20 cellular contexts compared by ENCODE assay signal in the genomic region with DNA sequence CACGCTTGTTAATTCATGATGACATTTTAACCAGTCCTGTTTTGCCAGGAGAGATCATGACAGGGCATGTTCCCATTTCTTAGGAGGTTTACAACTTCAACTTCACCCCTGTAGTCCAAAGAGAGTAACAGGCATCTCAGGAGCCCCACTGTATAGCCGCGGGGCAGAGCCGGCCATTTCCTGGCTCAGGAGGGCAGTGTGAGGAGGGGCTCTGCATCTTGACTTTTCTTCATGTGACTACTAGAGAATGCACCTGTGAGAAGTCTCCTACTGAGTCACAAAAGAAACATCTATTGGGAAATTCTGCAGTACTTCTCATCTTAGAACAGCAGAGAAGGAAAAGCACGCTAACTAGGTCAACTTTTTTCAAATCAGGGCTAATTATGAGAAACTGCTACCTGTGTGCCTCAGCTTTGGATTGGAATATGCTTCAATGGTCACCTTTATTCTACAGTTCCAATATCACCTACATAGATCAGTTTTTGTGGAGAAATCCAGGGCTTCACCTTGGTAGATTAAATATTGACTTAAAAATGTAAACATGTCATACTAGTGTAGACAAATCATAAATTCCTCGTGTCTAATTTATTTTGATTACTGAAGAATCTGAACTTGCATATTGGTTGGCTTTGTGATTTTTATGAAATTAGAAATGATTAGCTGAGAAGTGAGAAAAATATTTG. TPM values are rescaled to one million over a fixed set of nuclear protein-coding genes. Genes with fewer than 3 reads are reported as not detected.
A peak's percentile ranks its signal among the peaks of the same experiment; 100 is the strongest.
DNase-seq lines count a peak whose midpoint lies in the region; ATAC-seq and TF ChIP-seq lines count a peak whose summit lies in the region.
"Had no signal": no experiment of that assay in that cellular context is flagged by ENCODE, and none has a peak within 500 bp of the region (broad histone marks: within the 10 kb centered on the region; RNA-seq: fewer than 3 reads in every experiment).

No MANE protein-coding gene starts in this region.

- H3K27me3 ChIP-seq in GM23338 (ENCODE audit: insufficient read depth): no peaks in the 10 kb centered on the region
- no peaks in the 10 kb centered on the region for H3K27me3 ChIP-seq in OCI-LY3 (ENCODE audit: low read depth, low read length)
- peaks cover 4% of the 10 kb centered on the region for H3K27me3 ChIP-seq in lung (ENCODE audit: control insufficient read depth, insufficient read depth)
- H3K27me3 ChIP-seq in CD4-positive, alpha-beta T cell (ENCODE audit: control insufficient read depth, insufficient read depth, low read length): peaks cover 5% of the 10 kb centered on the region
- H3K27me3 ChIP-seq in vagina: no peaks in the 10 kb centered on the region
- H3K27me3 ChIP-seq in ovary: no peaks in the 10 kb centered on the region
- H3K27me3 ChIP-seq: right lobe of liver had no signal

- DNase-seq in GM23338 (ENCODE audit: low spot score): peak; percentile 46
- peak; percentile 72 for DNase-seq in epithelial cell of prostate (ENCODE audit: low read depth, low spot score)
- no peak for DNase-seq in lung (ENCODE audit: low spot score)
- no peak for DNase-seq in CD4-positive, alpha-beta T cell
- no peak for DNase-seq in vagina (ENCODE audit: extremely low spot score in 2 of 2)
- DNase-seq in ovary: no peak
- DNase-seq: activated CD4-positive, alpha-beta T cell treated with anti-CD3 and anti-CD28 coated beads for 48 hours; CD8-positive, alpha-beta T cell; cortex of kidney; foreskin melanocyte; NCI-H748 treated with DMSO at 0.1 percent for 48 hours; right lobe of liver; stimulated activated CD4-positive, alpha-beta T cell treated with anti-CD3 and anti-CD28 coated beads, Interleukin-15, amount 100 ng/mL, for 24 hours; SW 1271 had no signal

- TF ChIP-seq EP300 in ovary (IDR thresholded peaks at IDR 0.05): no peak

- H3K4me3 ChIP-seq in GM23338: no peak overlapping the region
- no peak overlapping the region for H3K4me3 ChIP-seq in OCI-LY3 (ENCODE audit: low read length)
- no peak overlapping the region for H3K4me3 ChIP-seq in lung
- H3K4me3 ChIP-seq in vagina: no peak overlapping the region
- H3K4me3 ChIP-seq in ovary: no peak overlapping the region
- H3K4me3 ChIP-seq: right lobe of liver had no signal

- H3K4me1 ChIP-seq in GM23338 (ENCODE audit: insufficient read depth): peaks cover 5% of the 10 kb centered on the region
- H3K4me1 ChIP-seq in OCI-LY3 (ENCODE audit: low read length): peaks cover 6% of the 10 kb centered on the region
- H3K4me1 ChIP-seq in lung (ENCODE audit: control insufficient read depth in 2 of 2, insufficient read depth in 2 of 2, low read length in 2 of 2): no peaks in the 10 kb centered on the region
- H3K4me1 ChIP-seq in vagina: no peaks in the 10 kb centered on the region
- no peaks in the 10 kb centered on the region for H3K4me1 ChIP-seq in ovary (ENCODE audit: insufficient read depth)

- no peak overlapping the region for H3K4me3 Mint-ChIP-seq in GM23338
- no peak overlapping the region for H3K4me3 Mint-ChIP-seq in CD4-positive, alpha-beta T cell
- H3K4me3 Mint-ChIP-seq: brain; CD8-positive, alpha-beta T cell had no signal

- H3K9me3 Mint-ChIP-seq in GM23338: peaks cover 13% of the 10 kb centered on the region
- peaks cover 5% of the 10 kb centered on the region for H3K9me3 Mint-ChIP-seq in CD4-positive, alpha-beta T cell

- POLR2A ChIA-PET in CD4-positive, alpha-beta T cell (lab: Charles Lee): no interaction called here

- peaks cover 7% of the 10 kb centered on the region for H3K27me3 Mint-ChIP-seq in GM23338 (ENCODE audit: insufficient read depth, low read depth, poor library complexity)
- peaks cover 53% of the 10 kb centered on the region for H3K27me3 Mint-ChIP-seq in CD4-positive, alpha-beta T cell

- CTCF ChIA-PET in CD4-positive, alpha-beta T cell (lab: Charles Lee): no interaction called here

- 58 to 68% methylated on average over 6 of the region's 6 CpGs for WGBS in lung, 2 donors
- WGBS in ovary, 3 donors: 76 to 83% (median 78%) methylated on average over 6 of the region's 6 CpGs

- H4K20me1 ChIP-seq in GM23338 (replicated peaks; ENCODE audit: insufficient read depth) (no peaks in the 10 kb centered on the region), OCI-LY3 (ENCODE audit: insufficient read depth, low read length) (no peaks in the 10 kb centered on the region)

- H3K9me3 ChIP-seq in OCI-LY3 (ENCODE audit: insufficient read depth, low read length) (no peaks in the 10 kb centered on the region), lung (ENCODE audit: control insufficient read depth in 2 of 2, insufficient read depth in 1 of 2, low read length in 1 of 2) (peaks cover 0 to 7% of the 10 kb centered on the region in 2 donors), vagina (no peaks in the 10 kb centered on the region), ovary (no peaks in the 10 kb centered on the region)
- no peaks in the 10 kb centered on the region for H3K9me3 ChIP-seq in CD4-positive, alpha-beta T cell (ENCODE audit: control insufficient read depth, low read length)
- H3K9me3 ChIP-seq: right lobe of liver had no signal

- peaks cover 17% of the 10 kb centered on the region for H3K4me1 Mint-ChIP-seq in GM23338
- no peaks in the 10 kb centered on the region for H3K4me1 Mint-ChIP-seq in CD4-positive, alpha-beta T cell (ENCODE audit: low read depth)

- TF ChIP-seq POLR2A in vagina (IDR thresholded peaks at IDR 0.05) (no peak), ovary (IDR thresholded peaks at IDR 0.05) (no peak)

- H3K4me2 ChIP-seq in GM23338 (no peak overlapping the region), OCI-LY3 (ENCODE audit: low read length) (0 out of 2 replicates have a peak overlapping the region, but pooled peaks have one; percentile 20)

- H3K36me3 ChIP-seq in GM23338 (ENCODE audit: insufficient read depth) (no peaks in the 10 kb centered on the region), OCI-LY3 (replicated peaks; ENCODE audit: low read depth, low read length) (no peaks in the 10 kb centered on the region), lung (ENCODE audit: control insufficient read depth in 2 of 2, insufficient read depth in 2 of 2, low read length in 2 of 2) (no peaks in the 10 kb centered on the region), vagina (no peaks in the 10 kb centered on the region), ovary (no peaks in the 10 kb centered on the region)
- H3K36me3 ChIP-seq: right lobe of liver had no signal

- H3K27ac Mint-ChIP-seq in GM23338: no peak overlapping the region
- no peak overlapping the region for H3K27ac Mint-ChIP-seq in CD4-positive, alpha-beta T cell
- H3K27ac Mint-ChIP-seq: activated T-helper 2 cell treated with anti-CD3 and anti-CD28 coated beads, Interferon-gamma antibody, Interleukin-2, Interleukin-4, amounts not matched to agents 10 μg/mL and 5 μg/mL and 100 μg/mL, durations not matched to agents 14 hours and 24 hours and 36 hours; brain; CD8-positive, alpha-beta T cell had no signal

- H3K27ac ChIP-seq in GM23338 (ENCODE audit: low read depth): no peak overlapping the region
- no peak overlapping the region for H3K27ac ChIP-seq in OCI-LY3 (ENCODE audit: low read length)
- H3K27ac ChIP-seq in epithelial cell of prostate: peak overlapping the region; percentile 46
- no peak overlapping the region for H3K27ac ChIP-seq in lung (ENCODE audit: low read depth in 1 of 2, low read length in 1 of 2)
- no peak overlapping the region for H3K27ac ChIP-seq in CD4-positive, alpha-beta T cell (ENCODE audit: low read depth, low read length)
- H3K27ac ChIP-seq in vagina: no peak overlapping the region
- H3K27ac ChIP-seq in ovary: no peak overlapping the region
- H3K27ac ChIP-seq: right lobe of liver had no signal

- TF ChIP-seq CTCF in GM23338 (conservative IDR thresholded peaks at IDR 0.05; ENCODE audit: low read depth in 2 of 2) (no peak), OCI-LY3 (IDR thresholded peaks at IDR 0.05; ENCODE audit: low read depth, low read length) (no peak), lung (IDR thresholded peaks at IDR 0.05; ENCODE audit: control extremely low read depth, extremely low read depth) (no peak), vagina (IDR thresholded peaks at IDR 0.05) (no peak), ovary (IDR thresholded peaks at IDR 0.05) (no peak)
- TF ChIP-seq CTCF in CD4-positive, alpha-beta T cell (IDR thresholded peaks at IDR 0.05): no peak

- intact Hi-C loops in CD4-positive, alpha-beta T cell (cut with DNase I, micrococcal nuclease): no loop called here
- intact Hi-C loops in vagina (cut with DNase I): no loop called here
- intact Hi-C loops in ovary (cut with DNase I): no loop called here

- peaks cover 10% of the 10 kb centered on the region for H3K36me3 Mint-ChIP-seq in GM23338 (ENCODE audit: low read depth)
- H3K36me3 Mint-ChIP-seq in CD4-positive, alpha-beta T cell (ENCODE audit: low read depth): no peaks in the 10 kb centered on the region
- H3K36me3 Mint-ChIP-seq: brain; CD8-positive, alpha-beta T cell had no signal

- ATAC-seq in GM23338: peak; percentile 91
- peak; percentile 11 for ATAC-seq in lung (ENCODE audit: insufficient read depth, low FRiP score)
- no peak for ATAC-seq in CD4-positive, alpha-beta T cell (ENCODE audit: poor library complexity)
- ATAC-seq in GM21619 (IDR thresholded peaks at IDR 0.05; ENCODE audit: unreplicated experiment): no peak
- ATAC-seq: CD8-positive, alpha-beta T cell; right lobe of liver had no signal

- H3K79me2 ChIP-seq in GM23338 (replicated peaks; ENCODE audit: insufficient read depth) (no peaks in the 10 kb centered on the region), OCI-LY3 (ENCODE audit: low read length) (no peaks in the 10 kb centered on the region)

- H2AFZ ChIP-seq in GM23338: peak overlapping the region; percentile 25; the same call in 1 of the 2 replicates
- H2AFZ ChIP-seq in OCI-LY3 (ENCODE audit: low read depth, low read length): peak overlapping the region; percentile 65; the same call in 1 of the 2 replicates

- no peak overlapping the region for H3K9ac ChIP-seq in OCI-LY3 (ENCODE audit: low read length)

- peaks cover 4% of the 10 kb centered on the region; the same call in 1 of the 2 replicates for H3K9me2 ChIP-seq in GM23338 (ENCODE audit: insufficient read depth)

- H3F3A ChIP-seq in GM23338 (replicated peaks; ENCODE audit: low read depth): no peaks in the 10 kb centered on the region

TF ChIP-seq in GM23338, 12 proteins besides CTCF, POLR2A, EP300 and RAD21 (continues in another document):
- TF ChIP-seq ZNF331 (CRISPR knock-in tag; IDR thresholded peaks at IDR 0.05; ENCODE audit: low read depth): no peak

RNA-seq across cellular contexts. Expression of a gene that starts 28.6 kb away (rescaled TPM):
- 0.23 and 0.49 TPM in 2 replicates for total RNA-seq in GM23338 (2014; rRNA removed; shearing (Covaris generic))
- polyA plus RNA-seq in GM23338 (2016; fragmentation: Nextera tagmentation; extraction: Ambion mirVana): 0.14 and 0.42 TPM in 2 replicates
- total RNA-seq in lung: not detected
- polyA plus RNA-seq in lung: not detected
- not detected for total RNA-seq in CD4-positive, alpha-beta T cell
- total RNA-seq in vagina: not detected
- under 1 TPM in 1 of 7 donors, not detected in 6; 0.12 TPM for total RNA-seq in ovary
- not detected for polyA plus RNA-seq in ovary
- total RNA-seq: activated T-helper 2 cell treated with anti-CD3 and anti-CD28 coated beads, Interferon-gamma antibody, Interleukin-2, Interleukin-4, amounts not matched to agents 10 μg/mL and 5 μg/mL and 100 μg/mL, durations not matched to agents 14 hours and 24 hours and 36 hours; CD8-positive, alpha-beta T cell; RPMI7951; temporal lobe had no signal

Comparison
In these comparisons a context has a peak if more than half of its experiments do, and no peak if none do; other contexts are left out.
1. ATAC-seq: peak in GM23338 (single experiment) and lung (single experiment); none in CD4-positive, alpha-beta T cell (single experiment) and GM21619 (single experiment).
2. DNase-seq: peak in GM23338 (single experiment) and epithelial cell of prostate (single experiment); none in lung (single experiment), CD4-positive, alpha-beta T cell (0 of 10), vagina (0 of 2) and ovary (0 of 5).